In genomic region chr1:186511761-186512637, GRCh38 we compare ENCODE assay signal across 1 cellular context.
TF ChIP-seq lines count a peak whose summit lies in the region.

No MANE protein-coding gene starts in this region.

TF ChIP-seq in WTC11, 78 proteins besides CTCF, POLR2A, EP300 and RAD21 (continued from another document):
- TF ChIP-seq E2F1 (CRISPR knock-in tag; IDR thresholded peaks at IDR 0.05) (no peak), ZNF423 (CRISPR knock-in tag; IDR thresholded peaks at IDR 0.05) (no peak), RORB (CRISPR knock-in tag; IDR thresholded peaks at IDR 0.05) (no peak), JUN (CRISPR knock-in tag; IDR thresholded peaks at IDR 0.05) (no peak), ZNF416 (CRISPR knock-in tag; IDR thresholded peaks at IDR 0.05) (no peak)
TF ChIP-seq in WTC11: peak in this region for 0.
